9 cellular contexts compared by ENCODE assay signal in genomic region chr3:46359748-46360509, GRCh38. TPM values are rescaled to one million over a fixed set of nuclear protein-coding genes. Genes with fewer than 3 reads are reported as not detected.
A peak's percentile ranks its signal among the peaks of the same experiment; 100 is the strongest.
DNase-seq lines count a peak whose midpoint lies in the region; ATAC-seq, FAIRE-seq and TF ChIP-seq lines count a peak whose summit lies in the region.
"Had no signal": no experiment of that assay in that cellular context is flagged by ENCODE, and none has a peak within 500 bp of the region (broad histone marks: within the 10 kb centered on the region; RNA-seq: fewer than 3 reads in every experiment).

No MANE protein-coding gene starts in this region.

- peak overlapping the region; percentile 90 for H3K27ac Mint-ChIP-seq in central memory CD8-positive, alpha-beta T cell (ENCODE audit: low read depth)

- H3K27me3 ChIP-seq in spleen (replicated peaks in 1 of 7) = no peaks in the 10 kb centered on the region

- H3K27me3 Mint-ChIP-seq in central memory CD8-positive, alpha-beta T cell = no peaks in the 10 kb centered on the region

- no peak for TF ChIP-seq CTCF in spleen (IDR thresholded peaks at IDR 0.05 in 8 of 11, conservative IDR thresholded peaks at IDR 0.05 in 3 of 11)

- peaks cover 0 to 68% (median 26%) of the 10 kb centered on the region in 6 donors for H3K4me1 ChIP-seq in spleen

- intact Hi-C loops in spleen (cut with DNase I; ENCODE audit: low total_unique reads) = no loop called here

- peaks cover 65% of the 10 kb centered on the region for H3K4me1 Mint-ChIP-seq in central memory CD8-positive, alpha-beta T cell

- no peak for TF ChIP-seq POLR2A in spleen (IDR thresholded peaks at IDR 0.05)
- no peak for TF ChIP-seq POLR2A in H54 (IDR thresholded peaks at IDR 0.05; ENCODE audit: low read depth, low read length)

- DNase-seq in stimulated activated CD4-positive, alpha-beta T cell treated with anti-CD3 and anti-CD28 coated beads, Interleukin-4, amount 100 ng/mL, for 24 hours = peak; percentile 33
- DNase-seq in stimulated activated CD4-positive, alpha-beta T cell treated with anti-CD3 and anti-CD28 coated beads, Interleukin-2, amount 100 ng/mL, for 48 hours = no peak
- DNase-seq in NCI-H1105 (lab: John Stamatoyannopoulos, UW) (peak; percentile 62), spleen (no peak), NCI-H524 treated with DMSO at 0.1 percent for 48 hours (lab: John Stamatoyannopoulos, UW) (no peak), H54 (ENCODE audit: insufficient read length, low spot score) (no peak), SW480 (ENCODE audit: low spot score) (no peak)
- DNase-seq in central memory CD8-positive, alpha-beta T cell (ENCODE audit: low spot score in 2 of 2) = no peak

- peak overlapping the region in 5 of 8 donors; percentile 24 to 55 (median 52) for H3K27ac ChIP-seq in spleen

- no peak overlapping the region for H3K4me3 ChIP-seq in spleen

- peaks cover 10% of the 10 kb centered on the region for H3K36me3 Mint-ChIP-seq in central memory CD8-positive, alpha-beta T cell (ENCODE audit: insufficient read depth)

- peak; percentile 76 for ATAC-seq in central memory CD8-positive, alpha-beta T cell (replicated peaks; ENCODE audit: extremely low read depth, poor library complexity, severe bottlenecking)

- H3K9me3 ChIP-seq in spleen = no peaks in the 10 kb centered on the region

- H3K36me3 ChIP-seq in spleen = no peaks in the 10 kb centered on the region

- H3K9me3 Mint-ChIP-seq in central memory CD8-positive, alpha-beta T cell = no peaks in the 10 kb centered on the region
- H3K9me3 Mint-ChIP-seq: neural crest cell had no signal

- no peak for FAIRE-seq in H54 (lab: Jason Lieb, UNC)

- 47 to 57% (median 49%) methylated on average over 11 of the region's 11 CpGs for WGBS in spleen, 5 donors

- H3K4me3 Mint-ChIP-seq in central memory CD8-positive, alpha-beta T cell = peak overlapping the region; percentile 31
- H3K4me3 Mint-ChIP-seq: neural crest cell had no signal

RNA-seq across cellular contexts. Expression of gene CCR2, which starts 6.0 kb away (rescaled TPM):
- total RNA-seq in spleen = 10 to 100 TPM; 14.3 to 54.4 (median 26.7) TPM
- polyA plus RNA-seq in spleen = 1 to 10 TPM; 2.0 to 5.8 (median 5.0) TPM
- total RNA-seq: neural crest cell had no signal

RNA-seq across cellular contexts. Expression of gene CCR5, which starts 10.8 kb away (rescaled TPM):
- total RNA-seq in spleen = 10 to 100 TPM in 3 of 7 donors, 1 to 10 TPM in 4; 5.0 to 15.5 (median 9.5) TPM
- polyA plus RNA-seq in spleen = 1 to 10 TPM; 2.0 to 5.8 (median 2.4) TPM
- total RNA-seq: neural crest cell had no signal

RNA-seq across cellular contexts. Expression of gene CCRL2, which starts 47.1 kb away (rescaled TPM):
- 10 to 100 TPM in 6 of 7 donors, 1 to 10 TPM in 1; 9.9 to 21.7 (median 15.5) TPM for total RNA-seq in spleen
- 10 to 100 TPM in 1 of 3 donors, 1 to 10 TPM in 2; 4.8 to 12.0 (median 5.6) TPM for polyA plus RNA-seq in spleen
- total RNA-seq: neural crest cell had no signal

Comparison
In these comparisons a context has a peak if more than half of its experiments do, and no peak if none do; other contexts are left out.
1. DNase-seq: peak in stimulated activated CD4-positive, alpha-beta T cell treated with anti-CD3 and anti-CD28 coated beads, Interleukin-4, amount 100 ng/mL, for 24 hours (single experiment) and NCI-H1105 (single experiment); none in stimulated activated CD4-positive, alpha-beta T cell treated with anti-CD3 and anti-CD28 coated beads, Interleukin-2, amount 100 ng/mL, for 48 hours (0 of 2), central memory CD8-positive, alpha-beta T cell (0 of 2), spleen (single experiment), NCI-H524 treated with DMSO at 0.1 percent for 48 hours (single experiment), H54 (single experiment) and SW480 (single experiment).